Comparison of ENCODE assay signal across 1 cellular context in genomic region chr6:31631209-31631608, GRCh38.
TF ChIP-seq lines count a peak whose summit lies in the region.

No MANE protein-coding gene starts in this region.

TF ChIP-seq in GM12878, 131 proteins besides CTCF, POLR2A, EP300 and RAD21:
- TF ChIP-seq ZSCAN29 (IDR thresholded peaks at IDR 0.05): no peak
